In the genomic region with DNA sequence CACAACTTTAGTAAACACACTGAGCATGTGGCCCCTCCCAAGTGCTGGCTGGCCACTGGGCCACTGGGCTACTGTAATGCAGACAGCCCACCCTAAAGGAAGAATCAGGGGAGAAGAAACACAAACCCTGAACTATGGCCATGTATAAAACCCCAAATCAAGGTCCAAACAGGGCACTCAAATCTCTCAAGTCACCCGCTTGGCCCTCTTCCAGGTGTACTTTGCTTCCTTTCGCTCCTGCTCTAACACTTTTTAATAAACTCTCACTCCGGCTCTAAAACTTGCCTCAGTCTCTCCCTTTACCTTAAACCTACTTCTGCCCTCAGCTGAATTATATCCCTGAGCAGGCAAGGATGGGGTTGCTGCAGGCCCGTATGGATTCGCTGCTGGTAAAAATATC, we compare ENCODE assay signal across 24 cellular contexts.
"Had no signal": no experiment of that assay in that cellular context is flagged by ENCODE, and none has a peak within 500 bp of the region (broad histone marks: within the 10 kb centered on the region; RNA-seq: fewer than 3 reads in every experiment).

No MANE protein-coding gene starts in this region.

- H3K27ac ChIP-seq: left ventricle myocardium inferior, pancreas, prostate gland, skin epidermis, suprapubic skin, thoracic aorta, tibial artery, uterus had no signal

- H3K36me3 ChIP-seq: left ventricle myocardium inferior, pancreas, prostate gland, suprapubic skin, thoracic aorta, uterus had no signal

- H3K9me3 ChIP-seq: left ventricle myocardium inferior, pancreas, prostate gland, spleen, suprapubic skin, thoracic aorta, tibial artery, uterus had no signal

- H3K4me1 ChIP-seq: left ventricle myocardium inferior, pancreas, prostate gland, suprapubic skin, tibial artery, uterus had no signal

- H3K4me3 ChIP-seq: left ventricle myocardium inferior, lung, pancreas, prostate gland, skin epidermis, spleen, suprapubic skin, thoracic aorta, tibial artery, uterus had no signal

- H3K27me3 ChIP-seq: pancreas, spleen, suprapubic skin, tibial artery, uterus had no signal

- FAIRE-seq: islet of Langerhans, kidney, pancreas had no signal

- DNase-seq: hypothalamus; immature natural killer cell; kidney; left ventricle myocardium inferior; mesendoderm; naive thymus-derived CD8-positive, alpha-beta T cell; nucleus accumbens; pancreas; posterior cingulate gyrus; retina; right cardiac atrium; spleen; stimulated activated CD4-positive, alpha-beta T cell treated with anti-CD3 and anti-CD28 coated beads, Interleukin-4, amount 100 ng/mL, for 24 hours; stimulated activated naive CD4-positive, alpha-beta T cell; tibial artery; uterus had no signal

- ATAC-seq: naive thymus-derived CD8-positive, alpha-beta T cell; pancreas; right cardiac atrium; sciatic nerve; stimulated activated effector memory CD8-positive, alpha-beta T cell treated with anti-CD3 and anti-CD28 coated beads, Interleukin-12 subunit alpha, Interleukin-12 subunit beta, amount 100 ng/mL, for 72 hours had no signal
